In the genomic region with DNA sequence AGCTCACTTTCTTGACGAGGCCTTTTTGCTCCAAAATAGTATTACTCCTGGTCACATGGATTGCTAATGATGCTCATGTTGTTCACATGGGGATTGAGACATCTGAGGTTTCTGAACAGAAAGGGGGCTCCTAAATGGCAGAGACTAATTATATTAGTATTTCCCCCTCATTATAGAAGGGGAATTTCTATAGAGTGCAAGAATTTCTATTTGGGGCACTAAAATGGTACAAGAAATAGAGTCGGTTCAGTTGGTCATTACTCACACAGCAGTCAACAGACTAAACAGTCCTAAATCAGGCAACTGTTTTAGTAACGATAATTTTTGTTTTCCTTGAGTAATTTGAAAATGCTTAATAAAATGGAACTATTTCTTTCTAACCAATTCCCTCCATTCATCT, we compare ENCODE assay signal across 1 cellular context.
TF ChIP-seq lines count a peak whose summit lies in the region.

No MANE protein-coding gene starts in this region.

TF ChIP-seq in HCT116, 20 proteins besides CTCF, POLR2A, EP300 and RAD21 (continued from another document):
- TF ChIP-seq, protein P1, sequence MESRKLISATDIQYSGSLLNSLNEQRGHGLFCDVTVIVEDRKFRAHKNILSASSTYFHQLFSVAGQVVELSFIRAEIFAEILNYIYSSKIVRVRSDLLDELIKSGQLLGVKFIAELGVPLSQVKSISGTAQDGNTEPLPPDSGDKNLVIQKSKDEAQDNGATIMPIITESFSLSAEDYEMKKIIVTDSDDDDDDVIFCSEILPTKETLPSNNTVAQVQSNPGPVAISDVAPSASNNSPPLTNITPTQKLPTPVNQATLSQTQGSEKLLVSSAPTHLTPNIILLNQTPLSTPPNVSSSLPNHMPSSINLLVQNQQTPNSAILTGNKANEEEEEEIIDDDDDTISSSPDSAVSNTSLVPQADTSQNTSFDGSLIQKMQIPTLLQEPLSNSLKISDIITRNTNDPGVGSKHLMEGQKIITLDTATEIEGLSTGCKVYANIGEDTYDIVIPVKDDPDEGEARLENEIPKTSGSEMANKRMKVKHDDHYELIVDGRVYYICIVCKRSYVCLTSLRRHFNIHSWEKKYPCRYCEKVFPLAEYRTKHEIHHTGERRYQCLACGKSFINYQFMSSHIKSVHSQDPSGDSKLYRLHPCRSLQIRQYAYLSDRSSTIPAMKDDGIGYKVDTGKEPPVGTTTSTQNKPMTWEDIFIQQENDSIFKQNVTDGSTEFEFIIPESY (IDR thresholded peaks at IDR 0.05; ENCODE audit: extremely low read depth, insufficient replicate concordance, low read length) = no peak
- TF ChIP-seq SIN3A (IDR thresholded peaks at IDR 0.05; ENCODE audit: low read depth) (no peak), ZNF274 (IDR thresholded peaks at IDR 0.05; ENCODE audit: low read depth, low read length) (no peak), SRF (IDR thresholded peaks at IDR 0.05; ENCODE audit: low read depth) (no peak), ZFX (IDR thresholded peaks at IDR 0.05) (no peak), FOSL1 (IDR thresholded peaks at IDR 0.05; ENCODE audit: low read depth) (no peak), JUND (IDR thresholded peaks at IDR 0.05) (no peak), CEBPB (IDR thresholded peaks at IDR 0.05; ENCODE audit: low read depth) (no peak), CBX3 (IDR thresholded peaks at IDR 0.05; ENCODE audit: low read depth) (no peak), EZH2phosphoT487 (IDR thresholded peaks at IDR 0.05; ENCODE audit: borderline replicate concordance) (no peak)
